In genomic region chr1:56457767-56458375, GRCh38 we compare ENCODE assay signal across 24 cellular contexts.
"Had no signal": no experiment of that assay in that cellular context is flagged by ENCODE, and none has a peak within 500 bp of the region (broad histone marks: within the 10 kb centered on the region; RNA-seq: fewer than 3 reads in every experiment).

No MANE protein-coding gene starts in this region.

- H3K27ac Mint-ChIP-seq: activated B cell treated with CpG ODN at 0.5 μM for 24 hours; activated CD4-positive, alpha-beta memory T cell treated with anti-CD3 and anti-CD28 coated beads for 36 hours; activated naive CD4-positive, alpha-beta T cell treated with anti-CD3 and anti-CD28 coated beads for 36 hours; activated T-helper 17 cell treated with anti-CD3 and anti-CD28 coated beads, Interleukin-2, amount 50 U/mL, for 72 hours; brain; naive thymus-derived CD4-positive, alpha-beta T cell; neural progenitor cell; T-helper 2 cell treated with Interferon-gamma antibody and Interleukin-4, amounts not matched to agents 5 μg/mL and 100 μg/mL, for 36 hours had no signal

- H3K27me3 Mint-ChIP-seq: activated CD4-positive, alpha-beta memory T cell treated with anti-CD3 and anti-CD28 coated beads for 36 hours; brain had no signal

- H3K4me1 Mint-ChIP-seq: activated T-helper 17 cell treated with anti-CD3 and anti-CD28 coated beads, Interleukin-2, amount 50 U/mL, for 72 hours; central memory CD8-positive, alpha-beta T cell; naive thymus-derived CD4-positive, alpha-beta T cell had no signal

- H3K4me3 Mint-ChIP-seq: activated B cell treated with CpG ODN at 0.5 μM for 24 hours; activated CD4-positive, alpha-beta memory T cell treated with anti-CD3 and anti-CD28 coated beads for 36 hours; activated naive CD4-positive, alpha-beta T cell treated with anti-CD3 and anti-CD28 coated beads for 36 hours; activated T-helper 17 cell treated with anti-CD3 and anti-CD28 coated beads, Interleukin-2, amount 50 U/mL, for 72 hours; brain; central memory CD8-positive, alpha-beta T cell; naive thymus-derived CD4-positive, alpha-beta T cell; neural progenitor cell; T-helper 2 cell treated with Interferon-gamma antibody and Interleukin-4, amounts not matched to agents 5 μg/mL and 100 μg/mL, for 36 hours had no signal

- H3K27ac ChIP-seq: coronary artery, neural progenitor cell, ovary, SK-N-MC, tibial artery had no signal

- H3K4me2 ChIP-seq: neural progenitor cell had no signal

- ATAC-seq: activated T-helper 17 cell treated with anti-CD3 and anti-CD28 coated beads, Interleukin-2, amount 50 U/mL, for 72 hours; left ventricle myocardium superior; naive thymus-derived CD4-positive, alpha-beta T cell had no signal

- H3K27me3 ChIP-seq: neural progenitor cell, ovary, tibial artery had no signal

- H3K36me3 ChIP-seq: neural progenitor cell, ovary, tibial artery had no signal

- H3K36me3 Mint-ChIP-seq: activated CD4-positive, alpha-beta memory T cell treated with anti-CD3 and anti-CD28 coated beads for 36 hours; brain; naive thymus-derived CD4-positive, alpha-beta T cell; neural progenitor cell had no signal

- H3K4me3 ChIP-seq: coronary artery, neural progenitor cell, ovary, SK-N-MC, tibial artery had no signal

- H2AFZ ChIP-seq: neural progenitor cell had no signal

- DNase-seq: activated B cell treated with CpG ODN at 0.5 μM for 24 hours; activated CD4-positive, alpha-beta memory T cell treated with anti-CD3 and anti-CD28 coated beads for 36 hours; activated CD4-positive, alpha-beta T cell treated with anti-CD3 and anti-CD28 coated beads for 4 hours; activated naive CD4-positive, alpha-beta T cell treated with anti-CD3 and anti-CD28 coated beads for 36 hours; activated T-cell treated with anti-CD3 and anti-CD28 coated beads, Interleukin-2, amount 50 U/mL, for 1 hour; foreskin fibroblast; hypothalamus; islet precursor cell; left ventricle myocardium superior; mesendoderm; naive thymus-derived CD4-positive, alpha-beta T cell; ovary; stimulated activated CD4-positive, alpha-beta T cell treated with anti-CD3 and anti-CD28 coated beads, Interleukin-12 subunit alpha, Interleukin-12 subunit beta, amount 100 ng/mL, for 4 hours; stimulated activated CD4-positive, alpha-beta T cell treated with anti-CD3 and anti-CD28 coated beads, Interleukin-1b, Interleukin-23, amount 100 ng/mL, for 48 hours; stimulated activated naive CD4-positive, alpha-beta T cell treated with Interleukin-2 at 50 U/mL for 16 hours; substantia nigra; tibial artery had no signal

- H3K9me3 Mint-ChIP-seq: activated B cell treated with CpG ODN at 0.5 μM for 24 hours; activated CD4-positive, alpha-beta memory T cell treated with anti-CD3 and anti-CD28 coated beads for 36 hours; activated naive CD4-positive, alpha-beta T cell treated with anti-CD3 and anti-CD28 coated beads for 36 hours; activated T-helper 17 cell treated with anti-CD3 and anti-CD28 coated beads, Interleukin-2, amount 50 U/mL, for 72 hours; T-helper 2 cell treated with Interferon-gamma antibody and Interleukin-4, amounts not matched to agents 5 μg/mL and 100 μg/mL, for 36 hours had no signal

- H3K9me3 ChIP-seq: ovary, tibial artery had no signal

- H3K9ac ChIP-seq: neural progenitor cell had no signal
